ENCODE assay signal across 13 cellular contexts in genomic region chr11:130243816-130244215, GRCh38.
DNase-seq lines count a peak whose midpoint lies in the region; ATAC-seq, FAIRE-seq and TF ChIP-seq lines count a peak whose summit lies in the region.
"Had no signal": no experiment of that assay in that cellular context is flagged by ENCODE, and none has a peak within 500 bp of the region (broad histone marks: within the 10 kb centered on the region; RNA-seq: fewer than 3 reads in every experiment).

No MANE protein-coding gene starts in this region.

- no peak for TF ChIP-seq POLR2A in GM12891 (IDR thresholded peaks at IDR 0.05; ENCODE audit: low read depth, low read length)

- TF ChIP-seq CTCF in activated B cell treated with CpG ODN at 0.5 μM for 24 hours (IDR thresholded peaks at IDR 0.05), result no peak

- peaks cover 20% of the 10 kb centered on the region for H3K4me1 Mint-ChIP-seq in activated B cell treated with CpG ODN at 0.5 μM for 24 hours

- intact Hi-C loops in activated B cell treated with CpG ODN at 0.5 μM for 24 hours (cut with micrococcal nuclease), result no loop called here

- peak; percentile 83 for ATAC-seq in GM19455 (IDR thresholded peaks at IDR 0.05; ENCODE audit: unreplicated experiment)
- ATAC-seq in HG03064 (IDR thresholded peaks at IDR 0.05; ENCODE audit: low read depth, unreplicated experiment), result peak; percentile 78
- no peak for ATAC-seq in activated B cell treated with CpG ODN at 0.5 μM for 24 hours (ENCODE audit: low read depth)

- peak; percentile 72 for FAIRE-seq in GM12891 (lab: Jason Lieb, UNC)
- FAIRE-seq: bronchial epithelial cell, H1 had no signal

- H3K27ac Mint-ChIP-seq in activated B cell treated with CpG ODN at 0.5 μM for 24 hours, result peak overlapping the region; percentile 39

- H3K27me3 Mint-ChIP-seq in activated B cell treated with CpG ODN at 0.5 μM for 24 hours, result no peaks in the 10 kb centered on the region

- CTCF ChIA-PET in activated B cell treated with CpG ODN at 0.5 μM for 24 hours (lab: Charles Lee), result no interaction called here

- H3K4me3 Mint-ChIP-seq in activated B cell treated with CpG ODN at 0.5 μM for 24 hours, result no peak overlapping the region

- H3K36me3 Mint-ChIP-seq in activated B cell treated with CpG ODN at 0.5 μM for 24 hours (ENCODE audit: low read depth), result peaks cover 16% of the 10 kb centered on the region

- H3K9me3 Mint-ChIP-seq in activated B cell treated with CpG ODN at 0.5 μM for 24 hours, result no peaks in the 10 kb centered on the region

- POLR2A ChIA-PET in activated B cell treated with CpG ODN at 0.5 μM for 24 hours (lab: Charles Lee), result interaction anchor here (0.6 to 1.0 kb wide), 5 partner anchors 11 to 57 kb away, joined by 3 to 8 read pairs (median 3); no protein-coding TSS in a partner anchor

- DNase-seq in GM12891 (ENCODE audit: insufficient read length, low spot score), result no peak
- DNase-seq in activated B cell treated with CpG ODN at 0.5 μM for 24 hours, result no peak
- DNase-seq in stimulated activated CD4-positive, alpha-beta T cell treated with anti-CD3 and anti-CD28 coated beads, Interleukin-12 subunit alpha, Interleukin-12 subunit beta, amount 100 ng/mL, for 4 hours, result no peak
- no peak for DNase-seq in NCI-H748 (lab: John Stamatoyannopoulos, UW; ENCODE audit: unreplicated experiment)
- no peak for DNase-seq in A172 (ENCODE audit: low spot score)
- DNase-seq in glomerular visceral epithelial cell (ENCODE audit: extremely low spot score), result no peak
- DNase-seq: foreskin melanocyte; NCI-H1436 treated with DMSO at 0.1 percent for 48 hours; stimulated activated CD4-positive, alpha-beta T cell treated with anti-CD3 and anti-CD28 coated beads, Interleukin-4, amount 100 ng/mL, for 4 hours had no signal

TF ChIP-seq in GM12891, 5 proteins besides CTCF, POLR2A, EP300 and RAD21:
- TF ChIP-seq POLR2AphosphoS5 (IDR thresholded peaks at IDR 0.05; ENCODE audit: low read depth, low read length) (no peak), SPI1 (IDR thresholded peaks at IDR 0.05; ENCODE audit: low read depth, low read length) (no peak), PAX5 (IDR thresholded peaks at IDR 0.05; ENCODE audit: insufficient read depth, low read length, severe bottlenecking) (no peak), TAF1 (IDR thresholded peaks at IDR 0.05; ENCODE audit: low read depth, low read length) (no peak), POU2F2 (IDR thresholded peaks at IDR 0.05; ENCODE audit: low read depth, low read length) (no peak)
